20 cellular contexts compared by ENCODE assay signal in genomic region chr1:24961334-24961733, GRCh38. TPM values are rescaled to one million over a fixed set of nuclear protein-coding genes. Genes with fewer than 3 reads are reported as not detected.
DNase-seq lines count a peak whose midpoint lies in the region; ATAC-seq, FAIRE-seq and TF ChIP-seq lines count a peak whose summit lies in the region.
"Had no signal": no experiment of that assay in that cellular context is flagged by ENCODE, and none has a peak within 500 bp of the region (broad histone marks: within the 10 kb centered on the region; RNA-seq: fewer than 3 reads in every experiment).

No MANE protein-coding gene starts in this region.

- DNase-seq in activated CD4-positive, alpha-beta T cell treated with anti-CD3 and anti-CD28 coated beads, Interleukin-2, amount 10 ng/mL, durations not matched to agents 7 days and 5 days, result no peak
- no peak for DNase-seq in activated CD4-positive, alpha-beta T cell treated with anti-CD3 and anti-CD28 coated beads for 4 hours
- no peak for DNase-seq in GM19239 (ENCODE audit: insufficient read length, low spot score)
- DNase-seq in activated naive CD8-positive, alpha-beta T cell treated with anti-CD3 and anti-CD28 coated beads for 36 hours, result no peak
- peak; percentile 80 for DNase-seq in osteoblast (ENCODE audit: insufficient read length, low spot score, missing footprints)
- DNase-seq in sciatic nerve (ENCODE audit: low spot score), result no peak
- DNase-seq in NCI-H146 treated with DMSO at 0.1 percent for 48 hours (lab: John Stamatoyannopoulos, UW; ENCODE audit: unreplicated experiment), result no peak
- DNase-seq: amniotic stem cell; caudate nucleus; DMS79; effector memory CD4-positive, alpha-beta T cell; NCI-H2171 had no signal

- H3K4me3 ChIP-seq in osteoblast (ENCODE audit: insufficient read depth, low read length), result no peak overlapping the region
- H3K4me3 ChIP-seq: A549 had no signal

- CTCF ChIA-PET in activated CD4-positive, alpha-beta T cell treated with anti-CD3 and anti-CD28 coated beads, Interleukin-2, amount 10 ng/mL, durations not matched to agents 7 days and 5 days (lab: Charles Lee), result interaction anchor here (0.9 to 1.4 kb wide), 4 partner anchors 10 to 76 kb away, joined by 3 read pairs; no protein-coding TSS in a partner anchor

- FAIRE-seq in GM19239 (lab: Jason Lieb, UNC), result peak; percentile 62
- FAIRE-seq: A549, H54, islet of Langerhans had no signal

- peaks cover 55% of the 10 kb centered on the region for H3K36me3 Mint-ChIP-seq in activated CD4-positive, alpha-beta T cell treated with anti-CD3 and anti-CD28 coated beads, Interleukin-2, amount 10 ng/mL, durations not matched to agents 7 days and 5 days (ENCODE audit: low read depth)
- peaks cover 79% of the 10 kb centered on the region for H3K36me3 Mint-ChIP-seq in activated naive CD8-positive, alpha-beta T cell treated with anti-CD3 and anti-CD28 coated beads for 36 hours
- H3K36me3 Mint-ChIP-seq: type B pancreatic cell had no signal

- H3K27ac ChIP-seq in osteoblast (ENCODE audit: low read depth, low read length), result no peak overlapping the region
- H3K27ac ChIP-seq: A549 had no signal

- ATAC-seq in HG03378 (IDR thresholded peaks at IDR 0.05; ENCODE audit: unreplicated experiment) (no peak), sciatic nerve (no peak)
- ATAC-seq: A549, SK-N-SH treated with all-trans-retinoic acid at 6 μM for 48 hours had no signal

- H4K20me1 ChIP-seq in osteoblast (ENCODE audit: insufficient read depth, low read length), result no peaks in the 10 kb centered on the region

- peak overlapping the region; percentile 76 for H3K27ac Mint-ChIP-seq in activated CD4-positive, alpha-beta T cell treated with anti-CD3 and anti-CD28 coated beads, Interleukin-2, amount 10 ng/mL, durations not matched to agents 7 days and 5 days
- peak overlapping the region; percentile 97 for H3K27ac Mint-ChIP-seq in activated naive CD8-positive, alpha-beta T cell treated with anti-CD3 and anti-CD28 coated beads for 36 hours
- H3K27ac Mint-ChIP-seq: type B pancreatic cell had no signal

- intact Hi-C loops in sciatic nerve (cut with DNase I), result no loop called here

- H3K36me3 ChIP-seq in osteoblast (ENCODE audit: insufficient read depth, low read length), result no peaks in the 10 kb centered on the region

- no peaks in the 10 kb centered on the region for H3K27me3 ChIP-seq in osteoblast (ENCODE audit: insufficient read depth, low read length)

- no peak overlapping the region for H2AFZ ChIP-seq in osteoblast (ENCODE audit: low read length)

- H3K27me3 Mint-ChIP-seq in activated CD4-positive, alpha-beta T cell treated with anti-CD3 and anti-CD28 coated beads, Interleukin-2, amount 10 ng/mL, durations not matched to agents 7 days and 5 days, result no peaks in the 10 kb centered on the region
- no peaks in the 10 kb centered on the region for H3K27me3 Mint-ChIP-seq in activated naive CD8-positive, alpha-beta T cell treated with anti-CD3 and anti-CD28 coated beads for 36 hours

- no peak for TF ChIP-seq CTCF in osteoblast (IDR thresholded peaks at IDR 0.05; ENCODE audit: extremely low read depth, low read depth, low read length)

- no peaks in the 10 kb centered on the region for H3K9me3 ChIP-seq in osteoblast (ENCODE audit: low read depth, low read length)
- H3K9me3 ChIP-seq: A549 had no signal

- H3K4me2 ChIP-seq in osteoblast (ENCODE audit: insufficient read depth, low read length), result no peak overlapping the region
- H3K4me2 ChIP-seq: A549 had no signal

- H3K9me3 Mint-ChIP-seq in activated CD4-positive, alpha-beta T cell treated with anti-CD3 and anti-CD28 coated beads, Interleukin-2, amount 10 ng/mL, durations not matched to agents 7 days and 5 days, result no peaks in the 10 kb centered on the region
- H3K9me3 Mint-ChIP-seq in activated naive CD8-positive, alpha-beta T cell treated with anti-CD3 and anti-CD28 coated beads for 36 hours, result no peaks in the 10 kb centered on the region
- H3K9me3 Mint-ChIP-seq: type B pancreatic cell had no signal

- POLR2A ChIA-PET in activated CD4-positive, alpha-beta T cell treated with anti-CD3 and anti-CD28 coated beads, Interleukin-2, amount 10 ng/mL, durations not matched to agents 7 days and 5 days (lab: Charles Lee), result no interaction called here

- H3K4me3 Mint-ChIP-seq in activated CD4-positive, alpha-beta T cell treated with anti-CD3 and anti-CD28 coated beads, Interleukin-2, amount 10 ng/mL, durations not matched to agents 7 days and 5 days, result peak overlapping the region; percentile 92
- peak overlapping the region; percentile 91 for H3K4me3 Mint-ChIP-seq in activated naive CD8-positive, alpha-beta T cell treated with anti-CD3 and anti-CD28 coated beads for 36 hours
- H3K4me3 Mint-ChIP-seq: CD14-positive monocyte, type B pancreatic cell had no signal

- H3K79me2 ChIP-seq in osteoblast (ENCODE audit: insufficient read depth, low read length), result peaks cover 41% of the 10 kb centered on the region

- peaks cover 80% of the 10 kb centered on the region for H3K4me1 Mint-ChIP-seq in activated CD4-positive, alpha-beta T cell treated with anti-CD3 and anti-CD28 coated beads, Interleukin-2, amount 10 ng/mL, durations not matched to agents 7 days and 5 days
- H3K4me1 Mint-ChIP-seq in activated naive CD8-positive, alpha-beta T cell treated with anti-CD3 and anti-CD28 coated beads for 36 hours, result peaks cover 64% of the 10 kb centered on the region

- H3K4me1 ChIP-seq in osteoblast (ENCODE audit: insufficient read depth, low read length), result peaks cover 29% of the 10 kb centered on the region

RNA-seq across cellular contexts. Expression of gene RUNX3, which starts 31.3 kb away (rescaled TPM):
- total RNA-seq in activated CD4-positive, alpha-beta T cell treated with anti-CD3 and anti-CD28 coated beads, Interleukin-2, amount 10 ng/mL, durations not matched to agents 7 days and 5 days, result 100 to 1,000 TPM; 108 to 125 TPM
- total RNA-seq in activated naive CD8-positive, alpha-beta T cell treated with anti-CD3 and anti-CD28 coated beads for 36 hours, result 100 to 1,000 TPM; 144 TPM
- 1.8 and 3.6 TPM in 2 replicates for total RNA-seq in osteoblast
- total RNA-seq in sciatic nerve, result 2.0 TPM
- total RNA-seq: lung microvascular endothelial cell had no signal

Comparison
In these comparisons a context has a peak if more than half of its experiments do, and no peak if none do; other contexts are left out.
1. RNA of gene RUNX3, which starts 31.3 kb away (total RNA-seq): 144 TPM in activated naive CD8-positive, alpha-beta T cell treated with anti-CD3 and anti-CD28 coated beads for 36 hours and 108 to 125 TPM in activated CD4-positive, alpha-beta T cell treated with anti-CD3 and anti-CD28 coated beads, Interleukin-2, amount 10 ng/mL, durations not matched to agents 7 days and 5 days; 1.8 to 3.6 TPM in osteoblast and 2.0 TPM in sciatic nerve (single experiment); every median in the first group is over 10 times any median in the second.